ENCODE assay signal across 28 cellular contexts in the genomic region with DNA sequence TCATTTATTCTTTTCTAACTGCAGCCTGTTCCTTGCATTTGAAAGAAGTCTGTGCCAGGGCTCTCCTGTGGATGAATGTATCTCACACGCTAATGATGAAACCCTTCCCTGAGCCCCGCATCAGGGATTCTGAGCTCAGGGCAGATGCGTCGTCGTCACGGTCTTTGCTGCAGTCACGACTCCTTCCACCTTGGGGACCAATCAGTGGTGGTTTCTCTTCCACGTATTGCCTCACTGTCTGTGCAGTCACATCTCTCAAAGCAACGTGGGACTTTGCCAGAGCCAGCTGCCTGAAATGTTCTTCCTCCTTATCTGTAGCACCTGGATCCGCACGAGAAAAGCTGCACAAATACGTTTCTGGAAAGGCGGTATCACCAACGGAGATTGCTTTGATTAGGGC. TPM values are rescaled to one million over a fixed set of nuclear protein-coding genes. Genes with fewer than 3 reads are reported as not detected.
"Had no signal": no experiment of that assay in that cellular context is flagged by ENCODE, and none has a peak within 500 bp of the region (broad histone marks: within the 10 kb centered on the region; RNA-seq: fewer than 3 reads in every experiment).

No MANE protein-coding gene starts in this region.

- DNase-seq: activated CD4-positive, alpha-beta T cell treated with anti-CD3 and anti-CD28 coated beads for 4 hours; activated CD4-positive, alpha-beta T cell treated with anti-CD3 and anti-CD28 coated beads, Interleukin-2, amount 50 U/mL, for 4 hours; activated T-cell treated with anti-CD3 and anti-CD28 coated beads, Interleukin-2, amount 50 U/mL, for 4 hours; amygdala; central memory CD4-positive, alpha-beta T cell; esophagus squamous epithelium; foreskin melanocyte; left lung; naive B cell; ovary; stimulated activated CD4-positive, alpha-beta T cell treated with anti-CD3 and anti-CD28 coated beads, Interleukin-1b, Interleukin-23, amount 100 ng/mL, for 48 hours; stimulated activated CD4-positive, alpha-beta T cell treated with anti-CD3 and anti-CD28 coated beads, Interleukin-4, amount 100 ng/mL, for 4 hours; stimulated activated CD8-positive, alpha-beta memory T cell treated with anti-CD3 and anti-CD28 coated beads, Interleukin-4, amount 100 ng/mL, for 48 hours; stimulated activated naive CD8-positive, alpha-beta T cell treated with anti-CD3 and anti-CD28 coated beads, Interleukin-15, amount 100 ng/mL, for 72 hours; T-helper 9 cell; tibial artery; upper lobe of right lung had no signal

- H3K4me1 Mint-ChIP-seq: activated naive CD4-positive, alpha-beta T cell treated with anti-CD3 and anti-CD28 coated beads, Interleukin-2, amount 50 U/mL, for 24 hours; activated naive CD8-positive, alpha-beta T cell treated with anti-CD3 and anti-CD28 coated beads, Interleukin-2, amount 50 U/mL, for 24 hours; activated T-helper 17 cell treated with anti-CD3 and anti-CD28 coated beads, Interleukin-2, amount 50 U/mL, for 72 hours; naive B cell; stimulated activated naive CD8-positive, alpha-beta T cell treated with anti-CD3 and anti-CD28 coated beads, Interleukin-15, amount 100 ng/mL, for 72 hours had no signal

- H3K36me3 ChIP-seq: esophagus squamous epithelium, left lung, ovary, prostate gland, tibial artery, upper lobe of right lung had no signal

- H3K27ac Mint-ChIP-seq: activated naive CD4-positive, alpha-beta T cell treated with anti-CD3 and anti-CD28 coated beads, Interleukin-2, amount 50 U/mL, for 24 hours; activated naive CD8-positive, alpha-beta T cell treated with anti-CD3 and anti-CD28 coated beads, Interleukin-2, amount 50 U/mL, for 24 hours; activated T-helper 17 cell treated with anti-CD3 and anti-CD28 coated beads, Interleukin-2, amount 50 U/mL, for 72 hours; dendritic cell treated with granulocyte-macrophage colony-stimulating factor and Interleukin-4, amounts not matched to agents 40 ng/mL and 50 ng/mL, for 4 days; stimulated activated memory B cell treated with anti-CD40 and anti-IgM and Interleukin-4, amounts not matched to agents 10 μg/mL and 1 μg/mL and 100 μg/mL, for 72 hours; T-helper 1 cell treated with Interleukin-12 subunit alpha and Interleukin-12 subunit beta and Interleukin-4 antibody, amounts not matched to agents 30 μg/mL and 1 μg/mL, for 36 hours had no signal

- H3K27ac ChIP-seq: epithelial cell of prostate, esophagus squamous epithelium, left lung, ovary, prostate gland, tibial artery, upper lobe of right lung, VCaP had no signal

- ATAC-seq: activated naive CD8-positive, alpha-beta T cell treated with anti-CD3 and anti-CD28 coated beads, Interleukin-2, amount 50 U/mL, for 24 hours; activated T-cell treated with anti-CD3 and anti-CD28 coated beads, Interleukin-2, amount 50 U/mL, for 4 hours; activated T-helper 17 cell treated with anti-CD3 and anti-CD28 coated beads, Interleukin-2, amount 50 U/mL, for 72 hours; left lung; stimulated activated memory B cell treated with anti-CD40 and anti-IgM and Interleukin-4, amounts not matched to agents 10 μg/mL and 1 μg/mL and 100 μg/mL, for 72 hours; stimulated activated naive CD8-positive, alpha-beta T cell treated with anti-CD3 and anti-CD28 coated beads, Interleukin-15, amount 100 ng/mL, for 72 hours had no signal

- H3K27me3 ChIP-seq: ovary had no signal

- H3K9me3 Mint-ChIP-seq: activated naive CD4-positive, alpha-beta T cell treated with anti-CD3 and anti-CD28 coated beads, Interleukin-2, amount 50 U/mL, for 24 hours; activated T-cell treated with anti-CD3 and anti-CD28 coated beads, Interleukin-2, amount 50 U/mL, for 4 hours; activated T-helper 17 cell treated with anti-CD3 and anti-CD28 coated beads, Interleukin-2, amount 50 U/mL, for 72 hours; dendritic cell treated with granulocyte-macrophage colony-stimulating factor and Interleukin-4, amounts not matched to agents 40 ng/mL and 50 ng/mL, for 4 days; T-helper 1 cell treated with Interleukin-12 subunit alpha and Interleukin-12 subunit beta and Interleukin-4 antibody, amounts not matched to agents 30 μg/mL and 1 μg/mL, for 36 hours had no signal

- H3K4me3 ChIP-seq: esophagus squamous epithelium, left lung, ovary, prostate gland, smooth muscle cell, tibial artery, upper lobe of right lung had no signal

- H3K36me3 Mint-ChIP-seq: activated naive CD4-positive, alpha-beta T cell treated with anti-CD3 and anti-CD28 coated beads, Interleukin-2, amount 50 U/mL, for 24 hours; naive B cell; stimulated activated memory B cell treated with anti-CD40 and anti-IgM and Interleukin-4, amounts not matched to agents 10 μg/mL and 1 μg/mL and 100 μg/mL, for 72 hours had no signal

- H3K4me3 Mint-ChIP-seq: activated naive CD4-positive, alpha-beta T cell treated with anti-CD3 and anti-CD28 coated beads, Interleukin-2, amount 50 U/mL, for 24 hours; activated naive CD8-positive, alpha-beta T cell treated with anti-CD3 and anti-CD28 coated beads, Interleukin-2, amount 50 U/mL, for 24 hours; activated T-cell treated with anti-CD3 and anti-CD28 coated beads, Interleukin-2, amount 50 U/mL, for 4 hours; activated T-helper 17 cell treated with anti-CD3 and anti-CD28 coated beads, Interleukin-2, amount 50 U/mL, for 72 hours; dendritic cell treated with granulocyte-macrophage colony-stimulating factor and Interleukin-4, amounts not matched to agents 40 ng/mL and 50 ng/mL, for 4 days; naive B cell; stimulated activated memory B cell treated with anti-CD40 and anti-IgM and Interleukin-4, amounts not matched to agents 10 μg/mL and 1 μg/mL and 100 μg/mL, for 72 hours; stimulated activated naive CD8-positive, alpha-beta T cell treated with anti-CD3 and anti-CD28 coated beads, Interleukin-15, amount 100 ng/mL, for 72 hours; T-helper 1 cell treated with Interleukin-12 subunit alpha and Interleukin-12 subunit beta and Interleukin-4 antibody, amounts not matched to agents 30 μg/mL and 1 μg/mL, for 36 hours had no signal

- H3K4me1 ChIP-seq: esophagus squamous epithelium, left lung, prostate gland, tibial artery, upper lobe of right lung had no signal

- H3K9me3 ChIP-seq: esophagus squamous epithelium, left lung, ovary, prostate gland, tibial artery, upper lobe of right lung had no signal

RNA-seq across cellular contexts. Expression of a gene that starts 13.9 kb away (rescaled TPM):
- total RNA-seq: activated T-cell treated with anti-CD3 and anti-CD28 coated beads, Interleukin-2, amount 50 U/mL, for 4 hours; activated T-helper 17 cell treated with anti-CD3 and anti-CD28 coated beads, Interleukin-2, amount 50 U/mL, for 72 hours; glomerular endothelial cell; upper lobe of right lung had no signal
